Comparison of ENCODE assay signal across 21 cellular contexts in genomic region chr1:80212021-80212420, GRCh38.
"Had no signal": no experiment of that assay in that cellular context is flagged by ENCODE, and none has a peak within 500 bp of the region (broad histone marks: within the 10 kb centered on the region; RNA-seq: fewer than 3 reads in every experiment).

No MANE protein-coding gene starts in this region.

- H3K9me3 Mint-ChIP-seq: activated naive CD8-positive, alpha-beta T cell treated with anti-CD3 and anti-CD28 coated beads for 36 hours; activated T-helper 1 cell treated with anti-CD3 and anti-CD28 coated beads, Interleukin-12 subunit alpha, Interleukin-12 subunit beta, Interleukin-2, Interleukin-4 antibody, amounts not matched to agents 30 ng/mL and 10 ng/mL and 1 ng/mL, durations not matched to agents 14 hours and 24 hours and 36 hours; stimulated activated naive B cell treated with anti-CD40 and anti-IgM and Interleukin-4, amounts not matched to agents 10 μg/mL and 1 μg/mL and 100 μg/mL, for 72 hours had no signal

- H3K36me3 ChIP-seq: esophagus squamous epithelium, tibial artery had no signal

- H3K4me3 ChIP-seq: coronary artery, esophagus squamous epithelium, skin epidermis, tibial artery had no signal

- H3K4me3 Mint-ChIP-seq: activated naive CD8-positive, alpha-beta T cell treated with anti-CD3 and anti-CD28 coated beads for 36 hours; activated T-helper 1 cell treated with anti-CD3 and anti-CD28 coated beads, Interleukin-12 subunit alpha, Interleukin-12 subunit beta, Interleukin-2, Interleukin-4 antibody, amounts not matched to agents 30 ng/mL and 10 ng/mL and 1 ng/mL, durations not matched to agents 14 hours and 24 hours and 36 hours; brain; central memory CD8-positive, alpha-beta T cell; natural killer cell; stimulated activated naive B cell treated with anti-CD40 and anti-IgM and Interleukin-4, amounts not matched to agents 10 μg/mL and 1 μg/mL and 100 μg/mL, for 72 hours; T-helper 1 cell treated with Interleukin-12 subunit alpha and Interleukin-12 subunit beta and Interleukin-4 antibody, amounts not matched to agents 30 μg/mL and 1 μg/mL, for 36 hours; WTC11 had no signal

- H3K27me3 Mint-ChIP-seq: activated naive CD8-positive, alpha-beta T cell treated with anti-CD3 and anti-CD28 coated beads for 36 hours; brain; central memory CD8-positive, alpha-beta T cell; stimulated activated naive B cell treated with anti-CD40 and anti-IgM and Interleukin-4, amounts not matched to agents 10 μg/mL and 1 μg/mL and 100 μg/mL, for 72 hours had no signal

- H3K4me1 ChIP-seq: esophagus squamous epithelium had no signal

- H3K36me3 Mint-ChIP-seq: activated naive CD8-positive, alpha-beta T cell treated with anti-CD3 and anti-CD28 coated beads for 36 hours; brain; stimulated activated naive B cell treated with anti-CD40 and anti-IgM and Interleukin-4, amounts not matched to agents 10 μg/mL and 1 μg/mL and 100 μg/mL, for 72 hours; WTC11 had no signal

- H3K27ac Mint-ChIP-seq: activated naive CD8-positive, alpha-beta T cell treated with anti-CD3 and anti-CD28 coated beads for 36 hours; activated T-helper 1 cell treated with anti-CD3 and anti-CD28 coated beads, Interleukin-12 subunit alpha, Interleukin-12 subunit beta, Interleukin-2, Interleukin-4 antibody, amounts not matched to agents 30 ng/mL and 10 ng/mL and 1 ng/mL, durations not matched to agents 14 hours and 24 hours and 36 hours; brain; natural killer cell; stimulated activated naive B cell treated with anti-CD40 and anti-IgM and Interleukin-4, amounts not matched to agents 10 μg/mL and 1 μg/mL and 100 μg/mL, for 72 hours; T-helper 1 cell treated with Interleukin-12 subunit alpha and Interleukin-12 subunit beta and Interleukin-4 antibody, amounts not matched to agents 30 μg/mL and 1 μg/mL, for 36 hours; WTC11 had no signal

- H3K27ac ChIP-seq: coronary artery, esophagus squamous epithelium, skin epidermis, tibial artery had no signal

- DNase-seq: activated CD4-positive, alpha-beta T cell treated with anti-CD3 and anti-CD28 coated beads for 4 hours; activated CD8-positive, alpha-beta memory T cell treated with anti-CD3 and anti-CD28 coated beads, Interleukin-2, amount 50 U/mL, for 48 hours; activated naive CD8-positive, alpha-beta T cell treated with anti-CD3 and anti-CD28 coated beads for 36 hours; effector CD8-positive, alpha-beta T cell; esophagus squamous epithelium; kidney; mesenchymal stem cell; natural killer cell; nucleus accumbens; stimulated activated CD4-positive, alpha-beta T cell treated with anti-CD3 and anti-CD28 coated beads, Interleukin-15, amount 100 ng/mL, for 24 hours; stimulated activated CD4-positive, alpha-beta T cell treated with anti-CD3 and anti-CD28 coated beads, Interleukin-4, amount 100 ng/mL, for 1 hour; stimulated activated naive B cell treated with anti-CD40 and anti-IgM and Interleukin-4, amounts not matched to agents 10 μg/mL and 1 μg/mL and 100 μg/mL, for 72 hours; tibial artery had no signal

- H3K9me3 ChIP-seq: esophagus squamous epithelium, tibial artery had no signal

- H3K4me1 Mint-ChIP-seq: activated naive CD8-positive, alpha-beta T cell treated with anti-CD3 and anti-CD28 coated beads for 36 hours; brain; central memory CD8-positive, alpha-beta T cell; natural killer cell had no signal

- H3K27me3 ChIP-seq: esophagus squamous epithelium, tibial artery had no signal

- ATAC-seq: natural killer cell; right cardiac atrium; stimulated activated naive B cell treated with anti-CD40 and anti-IgM and Interleukin-4, amounts not matched to agents 10 μg/mL and 1 μg/mL and 100 μg/mL, for 72 hours; WTC11 had no signal
